Comparison of ENCODE assay signal across 18 cellular contexts in genomic region chr21:34333150-34333739, GRCh38. TPM values are rescaled to one million over a fixed set of nuclear protein-coding genes. Genes with fewer than 3 reads are reported as not detected.
DNase-seq lines count a peak whose midpoint lies in the region; ATAC-seq, FAIRE-seq and TF ChIP-seq lines count a peak whose summit lies in the region.
"Had no signal": no experiment of that assay in that cellular context is flagged by ENCODE, and none has a peak within 500 bp of the region (broad histone marks: within the 10 kb centered on the region; RNA-seq: fewer than 3 reads in every experiment).

No MANE protein-coding gene starts in this region.

- H3K9me3 ChIP-seq in K562 (replicated peaks; ENCODE audit: control insufficient read depth, insufficient read depth, low read depth, low read length) (no peaks in the 10 kb centered on the region), mesenchymal stem cell (ENCODE audit: control insufficient read depth, low read length) (no peaks in the 10 kb centered on the region)
- H3K9me3 ChIP-seq in CD8-positive, alpha-beta T cell (ENCODE audit: low read length), result no peaks in the 10 kb centered on the region
- H3K9me3 ChIP-seq: gastrocnemius medialis, mucosa of descending colon had no signal

- H3K9ac ChIP-seq in K562 (ENCODE audit: insufficient read depth in 1 of 2, low read depth in 2 of 2, low read length in 2 of 2) (no peak overlapping the region; a peak in 1 of 4 replicates), mesenchymal stem cell (ENCODE audit: low read length) (no peak overlapping the region)

- H3K18ac ChIP-seq in mesenchymal stem cell (ENCODE audit: low read depth in 1 of 2, low read length in 2 of 2), result no peak overlapping the region

- POLR2A ChIA-PET in K562 (lab: Yijun Ruan, JAX), result interaction anchor here (1.0 kb wide), 2 partner anchors 15 to 105 kb away, joined by 3 to 4 read pairs; no protein-coding TSS in a partner anchor
- POLR2A ChIA-PET in CD8-positive, alpha-beta T cell (lab: Charles Lee), result no interaction called here

- no peak for TF ChIP-seq RAD21 in K562 (CRISPR knock-in tag; conservative IDR thresholded peaks at IDR 0.05 in 1 of 2, IDR thresholded peaks at IDR 0.05 in 1 of 2)

- ATAC-seq in K562, result peak; percentile 62
- ATAC-seq in CD8-positive, alpha-beta T cell, result no peak
- ATAC-seq: gastrocnemius medialis, mucosa of descending colon had no signal

- no peak overlapping the region for H3K4me3 Mint-ChIP-seq in activated naive CD4-positive, alpha-beta T cell treated with anti-CD3 and anti-CD28 coated beads, Interleukin-2, amount 50 U/mL, for 24 hours
- H3K4me3 Mint-ChIP-seq in activated naive CD4-positive, alpha-beta T cell treated with anti-CD3 and anti-CD28 coated beads for 36 hours, result no peak overlapping the region
- no peak overlapping the region for H3K4me3 Mint-ChIP-seq in CD8-positive, alpha-beta T cell
- H3K4me3 Mint-ChIP-seq: activated CD4-positive, alpha-beta T cell treated with anti-CD3 and anti-CD28 coated beads, Interleukin-2, amount 10 ng/mL, durations not matched to agents 24 days and 14 days; activated naive CD8-positive, alpha-beta T cell treated with anti-CD3 and anti-CD28 coated beads for 36 hours; CD4-positive, alpha-beta memory T cell; immature natural killer cell; T-helper 2 cell treated with Interferon-gamma antibody and Interleukin-4, amounts not matched to agents 5 μg/mL and 100 μg/mL, for 36 hours had no signal

- no peak overlapping the region for H4K8ac ChIP-seq in mesenchymal stem cell (ENCODE audit: low read length)

- TF ChIP-seq EP300 in K562 (IDR thresholded peaks at IDR 0.05; ENCODE audit: low read length), result no peak

- H2BK120ac ChIP-seq in mesenchymal stem cell (ENCODE audit: low read depth, low read length), result no peak overlapping the region

- H3K36me3 ChIP-seq in K562 (ENCODE audit: control insufficient read depth, insufficient read depth, low read length), result no peaks in the 10 kb centered on the region
- no peaks in the 10 kb centered on the region for H3K36me3 ChIP-seq in mesenchymal stem cell (ENCODE audit: control insufficient read depth in 1 of 2, insufficient read depth in 2 of 2, low read depth in 1 of 2, low read length in 2 of 2)
- no peaks in the 10 kb centered on the region for H3K36me3 ChIP-seq in CD8-positive, alpha-beta T cell (ENCODE audit: insufficient read depth, low read length)
- H3K36me3 ChIP-seq: gastrocnemius medialis had no signal

- 11% methylated on average over 12 of the region's 12 CpGs for WGBS in K562 (ENCODE audit: insufficient coverage, low coverage, missing lambda C conversion rate)
- WGBS in mesenchymal stem cell, result 91% methylated on average over 9 of the region's 12 CpGs

- no peaks in the 10 kb centered on the region for H3K9me1 ChIP-seq in K562 (ENCODE audit: control insufficient read depth, insufficient read depth, low read length)

- H3K4me2 ChIP-seq in K562 (ENCODE audit: insufficient read depth, low read length) (peak overlapping the region; percentile 9; the same call in 1 of the 2 replicates), mesenchymal stem cell (ENCODE audit: low read length, poor library complexity, severe bottlenecking) (peak overlapping the region; percentile 9)

- H3K36me3 Mint-ChIP-seq in activated naive CD4-positive, alpha-beta T cell treated with anti-CD3 and anti-CD28 coated beads, Interleukin-2, amount 50 U/mL, for 24 hours, result no peaks in the 10 kb centered on the region
- no peaks in the 10 kb centered on the region for H3K36me3 Mint-ChIP-seq in activated naive CD4-positive, alpha-beta T cell treated with anti-CD3 and anti-CD28 coated beads for 36 hours (ENCODE audit: low read depth)
- no peaks in the 10 kb centered on the region for H3K36me3 Mint-ChIP-seq in CD8-positive, alpha-beta T cell
- H3K36me3 Mint-ChIP-seq: activated naive CD8-positive, alpha-beta T cell treated with anti-CD3 and anti-CD28 coated beads for 36 hours; CD4-positive, alpha-beta memory T cell had no signal

- H3K4ac ChIP-seq in mesenchymal stem cell (ENCODE audit: low read depth in 1 of 2, low read length in 2 of 2), result no peak overlapping the region

- H4K20me1 ChIP-seq in K562 (replicated peaks; ENCODE audit: control insufficient read depth, insufficient read depth, low read length), result no peaks in the 10 kb centered on the region

- peak overlapping the region; percentile 48 for H2BK5ac ChIP-seq in mesenchymal stem cell (ENCODE audit: low read depth, low read length, poor library complexity, severe bottlenecking)

- TF ChIP-seq CTCF in K562 (IDR thresholded peaks at IDR 0.05 in 2 of 3, conservative IDR thresholded peaks at IDR 0.05 in 1 of 3; ENCODE audit: insufficient read depth in 2 of 3, low read depth in 1 of 3, low read length in 3 of 3), result no peak
- no peak for TF ChIP-seq CTCF in CD8-positive, alpha-beta T cell (IDR thresholded peaks at IDR 0.05)

- H3K4me1 ChIP-seq in K562 (replicated peaks in 1 of 2; ENCODE audit: control insufficient read depth in 2 of 2, insufficient read depth in 2 of 2, low read length in 2 of 2) (no peaks in the 10 kb centered on the region), mesenchymal stem cell (ENCODE audit: control insufficient read depth, insufficient read depth, low read depth, low read length) (peaks cover 20% of the 10 kb centered on the region)
- H3K4me1 ChIP-seq in CD8-positive, alpha-beta T cell (ENCODE audit: insufficient read depth, low read length), result no peaks in the 10 kb centered on the region

- in situ Hi-C loops in K562 (cut with MboI), result no loop called here

- H3K79me2 ChIP-seq in K562 (ENCODE audit: control insufficient read depth, insufficient read depth, low read length), result no peaks in the 10 kb centered on the region

- peak overlapping the region; percentile 52 for H3K27ac Mint-ChIP-seq in activated naive CD4-positive, alpha-beta T cell treated with anti-CD3 and anti-CD28 coated beads, Interleukin-2, amount 50 U/mL, for 24 hours
- H3K27ac Mint-ChIP-seq in activated naive CD4-positive, alpha-beta T cell treated with anti-CD3 and anti-CD28 coated beads for 36 hours, result no peak overlapping the region
- no peak overlapping the region for H3K27ac Mint-ChIP-seq in CD8-positive, alpha-beta T cell
- H3K27ac Mint-ChIP-seq: activated CD4-positive, alpha-beta T cell treated with anti-CD3 and anti-CD28 coated beads, Interleukin-2, amount 10 ng/mL, durations not matched to agents 24 days and 14 days; activated naive CD8-positive, alpha-beta T cell treated with anti-CD3 and anti-CD28 coated beads for 36 hours; CD4-positive, alpha-beta memory T cell; immature natural killer cell; T-helper 2 cell treated with Interferon-gamma antibody and Interleukin-4, amounts not matched to agents 5 μg/mL and 100 μg/mL, for 36 hours had no signal

- FAIRE-seq in K562 (lab: Jason Lieb, UNC), result no peak

- no peak overlapping the region for H3K4me3 ChIP-seq in K562
- H3K4me3 ChIP-seq in mesenchymal stem cell (ENCODE audit: insufficient read depth in 1 of 2, low read depth in 1 of 2, low read length in 2 of 2), result no peak overlapping the region
- H3K4me3 ChIP-seq in CD8-positive, alpha-beta T cell (ENCODE audit: low read depth, low read length), result no peak overlapping the region
- H3K4me3 ChIP-seq: gastrocnemius medialis, mucosa of descending colon had no signal

- no TSS peak for BruUV-seq in K562 (replicated peaks; lab: Mats Ljungman, UMichigan)

- H2AK5ac ChIP-seq in mesenchymal stem cell (ENCODE audit: low read length, severe bottlenecking), result peak overlapping the region; percentile 98

- no peak overlapping the region for H2AFZ ChIP-seq in K562 (ENCODE audit: low read depth, low read length)
- no peak overlapping the region for H2AFZ ChIP-seq in mesenchymal stem cell (ENCODE audit: low read depth, low read length)

- DNase-seq in activated naive CD4-positive, alpha-beta T cell treated with anti-CD3 and anti-CD28 coated beads for 36 hours, result no peak
- DNase-seq in K562 (ENCODE audit: extremely low read depth in 1 of 4, low spot score in 3 of 4), result no peak
- no peak for DNase-seq in mesenchymal stem cell
- no peak for DNase-seq in germinal center (ENCODE audit: low spot score)
- no peak for DNase-seq in NCI-H2196 (lab: John Stamatoyannopoulos, UW; ENCODE audit: unreplicated experiment)
- DNase-seq in NCI-H2029 (lab: John Stamatoyannopoulos, UW), result no peak
- no peak for DNase-seq in CD8-positive, alpha-beta T cell
- DNase-seq: activated CD4-positive, alpha-beta T cell treated with anti-CD3 and anti-CD28 coated beads, Interleukin-2, amount 10 ng/mL, durations not matched to agents 24 days and 14 days; activated naive CD8-positive, alpha-beta T cell treated with anti-CD3 and anti-CD28 coated beads for 36 hours; CD4-positive, alpha-beta memory T cell; gastrocnemius medialis; immature natural killer cell; mucosa of descending colon; NCI-H2081 treated with DMSO at 0.1 percent for 48 hours had no signal

- no peaks in the 10 kb centered on the region for H3K9me3 Mint-ChIP-seq in activated naive CD4-positive, alpha-beta T cell treated with anti-CD3 and anti-CD28 coated beads, Interleukin-2, amount 50 U/mL, for 24 hours
- peaks cover 5% of the 10 kb centered on the region for H3K9me3 Mint-ChIP-seq in activated naive CD4-positive, alpha-beta T cell treated with anti-CD3 and anti-CD28 coated beads for 36 hours
- H3K9me3 Mint-ChIP-seq in CD8-positive, alpha-beta T cell, result peaks cover 7% of the 10 kb centered on the region
- H3K9me3 Mint-ChIP-seq: activated naive CD8-positive, alpha-beta T cell treated with anti-CD3 and anti-CD28 coated beads for 36 hours had no signal

- no peak for TF ChIP-seq POLR2A in K562 (conservative IDR thresholded peaks at IDR 0.05)

- H3K4me1 Mint-ChIP-seq in activated naive CD4-positive, alpha-beta T cell treated with anti-CD3 and anti-CD28 coated beads, Interleukin-2, amount 50 U/mL, for 24 hours, result no peaks in the 10 kb centered on the region
- no peaks in the 10 kb centered on the region for H3K4me1 Mint-ChIP-seq in activated naive CD4-positive, alpha-beta T cell treated with anti-CD3 and anti-CD28 coated beads for 36 hours (ENCODE audit: low read depth)
- no peaks in the 10 kb centered on the region for H3K4me1 Mint-ChIP-seq in CD8-positive, alpha-beta T cell (ENCODE audit: low read depth)
- H3K4me1 Mint-ChIP-seq: CD4-positive, alpha-beta memory T cell had no signal

- no peaks in the 10 kb centered on the region for H3K79me1 ChIP-seq in mesenchymal stem cell (replicated peaks; ENCODE audit: low read length, poor library complexity, severe bottlenecking)

- no peak overlapping the region for H2BK12ac ChIP-seq in mesenchymal stem cell (ENCODE audit: low read length in 2 of 2)

- no peak overlapping the region for H3K14ac ChIP-seq in mesenchymal stem cell (ENCODE audit: low read length in 2 of 2)

- CTCF ChIA-PET in activated naive CD4-positive, alpha-beta T cell treated with anti-CD3 and anti-CD28 coated beads for 36 hours (lab: Charles Lee), result interaction anchor here (0.6 to 2.5 kb wide), 4 partner anchors 14 to 409 kb away, joined by 3 to 10 read pairs (median 4); no protein-coding TSS in a partner anchor
- CTCF ChIA-PET in K562 (lab: Yijun Ruan, JAX; ENCODE audit: low intra/inter-chr PET ratio), result no interaction called here
- CTCF ChIA-PET in CD8-positive, alpha-beta T cell (lab: Charles Lee), result interaction anchor here (1.3 to 2.7 kb wide), 2 partner anchors 14 to 409 kb away, joined by 3 to 10 read pairs; no protein-coding TSS in a partner anchor

- no peak overlapping the region for H2BK15ac ChIP-seq in mesenchymal stem cell (ENCODE audit: low read depth, poor library complexity, severe bottlenecking)

- intact Hi-C loops in activated naive CD4-positive, alpha-beta T cell treated with anti-CD3 and anti-CD28 coated beads for 36 hours (cut with micrococcal nuclease), result no loop called here
- intact Hi-C loops in K562 (cut with micrococcal nuclease), result no loop called here
- intact Hi-C loops in CD8-positive, alpha-beta T cell (cut with DNase I, micrococcal nuclease), result no loop called here

- H3K27me3 ChIP-seq in K562 (ENCODE audit: control insufficient read depth in 2 of 2, insufficient read depth in 2 of 2, low read length in 2 of 2) (peaks cover 29 to 49% of the 10 kb centered on the region in 2 experiments), mesenchymal stem cell (ENCODE audit: control insufficient read depth in 1 of 2, insufficient read depth in 1 of 2, low read length in 2 of 2) (no peaks in the 10 kb centered on the region)
- no peaks in the 10 kb centered on the region for H3K27me3 ChIP-seq in CD8-positive, alpha-beta T cell (ENCODE audit: insufficient read depth, low read length)
- H3K27me3 ChIP-seq: gastrocnemius medialis had no signal

- H3K27me3 Mint-ChIP-seq in activated naive CD4-positive, alpha-beta T cell treated with anti-CD3 and anti-CD28 coated beads, Interleukin-2, amount 50 U/mL, for 24 hours, result peaks cover 1% of the 10 kb centered on the region
- no peaks in the 10 kb centered on the region for H3K27me3 Mint-ChIP-seq in activated naive CD4-positive, alpha-beta T cell treated with anti-CD3 and anti-CD28 coated beads for 36 hours (ENCODE audit: low read depth)
- H3K27me3 Mint-ChIP-seq in CD8-positive, alpha-beta T cell (ENCODE audit: low read depth), result peaks cover 3% of the 10 kb centered on the region
- H3K27me3 Mint-ChIP-seq: activated naive CD8-positive, alpha-beta T cell treated with anti-CD3 and anti-CD28 coated beads for 36 hours had no signal

- no peak overlapping the region for H3K23ac ChIP-seq in mesenchymal stem cell (ENCODE audit: low read length in 2 of 2)

- peak overlapping the region; percentile 55 for H4K91ac ChIP-seq in mesenchymal stem cell (ENCODE audit: low read length)

- H3K27ac ChIP-seq in K562 (ENCODE audit: extremely low read depth, low read depth, low read length) (no peak overlapping the region), mesenchymal stem cell (ENCODE audit: low read length, poor library complexity, severe bottlenecking) (peak overlapping the region; percentile 94)
- H3K27ac ChIP-seq in CD8-positive, alpha-beta T cell (ENCODE audit: low read depth, low read length), result no peak overlapping the region
- H3K27ac ChIP-seq: 22Rv1, gastrocnemius medialis had no signal

RNA-seq across cellular contexts. Expression of gene KCNE2, which starts 30.6 kb away (rescaled TPM):
- not detected for total RNA-seq in activated naive CD4-positive, alpha-beta T cell treated with anti-CD3 and anti-CD28 coated beads for 36 hours
- not detected in 2 replicates for total RNA-seq in K562 (2011; cell fraction: chromatin; rRNA removed; ENCODE audit: low replicate concordance)
- total RNA-seq in K562 (2011; cell fraction: nucleolus; rRNA removed), result not detected in 2 replicates
- not detected in 2 replicates for total RNA-seq in K562 (2011; cell fraction: nucleoplasm; rRNA removed)
- total RNA-seq in K562 (2014; rRNA removed) (not detected in 2 replicates), K562 (2014; rRNA removed; fragmentation: Illumina TruSeq; extraction: Trizol) (not detected in 2 replicates), K562 (2015; rRNA removed; fragmentation: Illumina TruSeq; extraction: Trizol) (not detected in 2 replicates), K562 (2021) (not detected in 2 replicates)
- polyA plus RNA-seq in K562 (2011; rRNA removed) (not detected in 2 replicates), K562 (2014; fragmentation: Illumina TruSeq; extraction: Trizol) (not detected in 2 replicates), K562 (2014; fragmentation: Nextera tagmentation; extraction: Ambion mirVana) (not detected), K562 (2014; rRNA removed) (not detected in 2 replicates)
- polyA plus RNA-seq in K562 (2011; cell fraction: cytosol; rRNA removed), result not detected in 2 replicates
- polyA plus RNA-seq in K562 (2011; cell fraction: nucleus; rRNA removed), result not detected in 2 replicates
- polyA plus RNA-seq in K562 (2012), result not detected in 2 replicates
- not detected in 2 replicates for polyA minus RNA-seq in K562 (2011; rRNA and poly(A)+ RNA removed)
- polyA minus RNA-seq in K562 (2011; cell fraction: cytosol; rRNA and poly(A)+ RNA removed), result not detected in 2 replicates
- not detected in 2 replicates for polyA minus RNA-seq in K562 (2011; cell fraction: nucleus; rRNA and poly(A)+ RNA removed)
- polyA plus RNA-seq in mesenchymal stem cell (2013, experiment 1 of 2), result 0.04 TPM
- not detected for polyA plus RNA-seq in mesenchymal stem cell (2013, experiment 2 of 2)
- total RNA-seq in CD8-positive, alpha-beta T cell, result not detected
- total RNA-seq: activated CD4-positive, alpha-beta T cell treated with anti-CD3 and anti-CD28 coated beads, Interleukin-2, amount 10 ng/mL, durations not matched to agents 24 days and 14 days; activated naive CD8-positive, alpha-beta T cell treated with anti-CD3 and anti-CD28 coated beads for 36 hours; CD4-positive, alpha-beta memory T cell; gastrocnemius medialis; posterior vena cava had no signal

RNA-seq across cellular contexts. Expression of gene SMIM11, which starts 42.1 kb away (rescaled TPM):
- total RNA-seq in activated naive CD4-positive, alpha-beta T cell treated with anti-CD3 and anti-CD28 coated beads for 36 hours, result 10 to 100 TPM; 16.4 to 16.5 TPM
- 18.4 and 18.7 TPM in 2 replicates for total RNA-seq in K562 (2011; cell fraction: chromatin; rRNA removed; ENCODE audit: low replicate concordance)
- 4.7 and 11.2 TPM in 2 replicates for total RNA-seq in K562 (2011; cell fraction: nucleolus; rRNA removed)
- 18.9 and 26.6 TPM in 2 replicates for total RNA-seq in K562 (2011; cell fraction: nucleoplasm; rRNA removed)
- 11.9 and 39.6 TPM in 2 replicates for total RNA-seq in K562 (2014; rRNA removed)
- 17.7 and 28.5 TPM in 2 replicates for total RNA-seq in K562 (2014; rRNA removed; fragmentation: Illumina TruSeq; extraction: Trizol)
- total RNA-seq in K562 (2015; rRNA removed; fragmentation: Illumina TruSeq; extraction: Trizol), result 12.2 and 14.1 TPM in 2 replicates
- 3.9 and 29.5 TPM in 2 replicates for total RNA-seq in K562 (2021)
- 6.1 and 9.2 TPM in 2 replicates for polyA plus RNA-seq in K562 (2011; rRNA removed)
- 7.9 and 11.5 TPM in 2 replicates for polyA plus RNA-seq in K562 (2011; cell fraction: cytosol; rRNA removed)
- 11.4 and 14.1 TPM in 2 replicates for polyA plus RNA-seq in K562 (2011; cell fraction: nucleus; rRNA removed)
- polyA plus RNA-seq in K562 (2012), result 0.83 and 9.8 TPM in 2 replicates
- 39.8 and 42.6 TPM in 2 replicates for polyA plus RNA-seq in K562 (2014; fragmentation: Illumina TruSeq; extraction: Trizol)
- polyA plus RNA-seq in K562 (2014; fragmentation: Nextera tagmentation; extraction: Ambion mirVana), result 100 to 1,000 TPM in 1 of 2 experiments, 10 to 100 TPM in 1; 86.3 to 113 TPM
- polyA plus RNA-seq in K562 (2014; rRNA removed), result 25.5 and 50.4 TPM in 2 replicates
- polyA minus RNA-seq in K562 (2011; rRNA and poly(A)+ RNA removed), result 7.9 and 21.9 TPM in 2 replicates
- polyA minus RNA-seq in K562 (2011; cell fraction: cytosol; rRNA and poly(A)+ RNA removed), result 1.1 and 3.3 TPM in 2 replicates
- 5.9 and 11.8 TPM in 2 replicates for polyA minus RNA-seq in K562 (2011; cell fraction: nucleus; rRNA and poly(A)+ RNA removed)
- polyA plus RNA-seq in mesenchymal stem cell (2013, experiment 1 of 2), result 10.8 TPM
- 11.4 TPM for polyA plus RNA-seq in mesenchymal stem cell (2013, experiment 2 of 2)
- 1 to 10 TPM; 1.7 to 2.9 TPM for total RNA-seq in CD8-positive, alpha-beta T cell
